In the genomic region with DNA sequence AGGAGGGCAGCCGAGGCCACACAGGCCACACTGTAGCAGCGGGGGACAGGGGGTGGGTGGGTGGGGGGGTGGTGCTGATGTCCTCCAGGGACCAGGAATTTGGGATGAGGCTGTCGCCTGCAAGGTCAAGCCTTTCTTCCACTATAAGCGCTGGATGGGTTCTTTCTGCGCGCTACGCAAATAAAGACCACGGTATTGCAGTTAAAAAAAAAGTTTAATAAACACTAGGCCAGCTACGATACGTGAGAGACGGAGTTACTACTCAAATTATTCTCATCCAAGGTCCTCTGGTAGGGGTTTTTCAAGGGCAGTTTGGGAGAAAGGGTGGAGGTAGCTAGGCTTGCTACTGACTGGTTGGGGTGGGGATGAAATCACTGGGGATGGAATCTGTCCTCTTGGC, we compare ENCODE assay signal across 1 cellular context.
TF ChIP-seq lines count a peak whose summit lies in the region.

No MANE protein-coding gene starts in this region.

TF ChIP-seq in H1, 55 proteins besides CTCF, POLR2A, EP300 and RAD21:
- no peak for TF ChIP-seq NANOG (IDR thresholded peaks at IDR 0.05; ENCODE audit: insufficient read depth, low read depth, low read length, poor library complexity, severe bottlenecking)
- TF ChIP-seq, protein P1, sequence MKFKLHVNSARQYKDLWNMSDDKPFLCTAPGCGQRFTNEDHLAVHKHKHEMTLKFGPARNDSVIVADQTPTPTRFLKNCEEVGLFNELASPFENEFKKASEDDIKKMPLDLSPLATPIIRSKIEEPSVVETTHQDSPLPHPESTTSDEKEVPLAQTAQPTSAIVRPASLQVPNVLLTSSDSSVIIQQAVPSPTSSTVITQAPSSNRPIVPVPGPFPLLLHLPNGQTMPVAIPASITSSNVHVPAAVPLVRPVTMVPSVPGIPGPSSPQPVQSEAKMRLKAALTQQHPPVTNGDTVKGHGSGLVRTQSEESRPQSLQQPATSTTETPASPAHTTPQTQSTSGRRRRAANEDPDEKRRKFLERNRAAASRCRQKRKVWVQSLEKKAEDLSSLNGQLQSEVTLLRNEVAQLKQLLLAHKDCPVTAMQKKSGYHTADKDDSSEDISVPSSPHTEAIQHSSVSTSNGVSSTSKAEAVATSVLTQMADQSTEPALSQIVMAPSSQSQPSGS (IDR thresholded peaks at IDR 0.05; ENCODE audit: low read length), result no peak
- no peak for TF ChIP-seq CHD1 (IDR thresholded peaks at IDR 0.05; ENCODE audit: low read depth, low read length)
- no peak for TF ChIP-seq TCF12 (IDR thresholded peaks at IDR 0.05; ENCODE audit: low read depth, low read length)
- TF ChIP-seq BCL11A (IDR thresholded peaks at IDR 0.05; ENCODE audit: low read depth in 2 of 2, low read length in 2 of 2), result no peak
- TF ChIP-seq YY1 (IDR thresholded peaks at IDR 0.05; ENCODE audit: low read depth, low read length), result no peak
- TF ChIP-seq FOSL1 (IDR thresholded peaks at IDR 0.05; ENCODE audit: insufficient read depth, low read depth, low read length), result no peak
- TF ChIP-seq ZNF274 (IDR thresholded peaks at IDR 0.05; ENCODE audit: borderline replicate concordance, extremely low read depth, low read length), result no peak
